ENCODE assay signal across 1 cellular context in the genomic region with DNA sequence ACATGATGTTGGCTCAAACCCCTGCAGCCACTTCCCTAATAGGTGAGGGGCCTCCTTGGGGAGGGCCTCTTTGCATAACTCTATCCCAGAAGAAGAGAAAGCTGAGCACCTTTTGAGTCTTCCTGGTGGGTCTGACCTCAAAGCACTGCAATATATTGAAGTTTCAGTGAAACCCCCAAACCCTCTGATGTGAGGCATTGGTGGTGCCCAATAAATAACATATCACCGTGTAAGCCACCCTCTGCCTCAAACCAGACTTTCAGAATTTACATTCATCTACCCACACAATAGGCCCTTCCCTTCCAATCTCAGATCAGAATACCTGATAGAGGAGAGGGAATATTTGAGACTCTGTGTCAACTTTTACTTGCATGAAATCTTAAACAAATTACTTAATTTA.
TF ChIP-seq lines count a peak whose summit lies in the region.

No MANE protein-coding gene starts in this region.

TF ChIP-seq in IMR-90, 13 proteins besides CTCF, POLR2A, EP300 and RAD21:
- no peak for TF ChIP-seq MAFK (IDR thresholded peaks at IDR 0.05; ENCODE audit: low read depth, low read length)
- TF ChIP-seq MXI1 (IDR thresholded peaks at IDR 0.05; ENCODE audit: borderline replicate concordance, low read depth, low read length) = no peak
- TF ChIP-seq NFE2L2 (IDR thresholded peaks at IDR 0.05; ENCODE audit: low read depth, low read length) = no peak
- TF ChIP-seq CEBPB (IDR thresholded peaks at IDR 0.05; ENCODE audit: low read depth, low read length) = no peak
- TF ChIP-seq RCOR1 (IDR thresholded peaks at IDR 0.05; ENCODE audit: insufficient replicate concordance, low read length) = no peak
- TF ChIP-seq FOS (IDR thresholded peaks at IDR 0.05; ENCODE audit: low read depth, low read length) = no peak
- TF ChIP-seq CHD1 (IDR thresholded peaks at IDR 0.05; ENCODE audit: low read depth, low read length) = no peak
- no peak for TF ChIP-seq RFX5 (IDR thresholded peaks at IDR 0.05; ENCODE audit: low read depth, low read length)
- TF ChIP-seq, protein P1, sequence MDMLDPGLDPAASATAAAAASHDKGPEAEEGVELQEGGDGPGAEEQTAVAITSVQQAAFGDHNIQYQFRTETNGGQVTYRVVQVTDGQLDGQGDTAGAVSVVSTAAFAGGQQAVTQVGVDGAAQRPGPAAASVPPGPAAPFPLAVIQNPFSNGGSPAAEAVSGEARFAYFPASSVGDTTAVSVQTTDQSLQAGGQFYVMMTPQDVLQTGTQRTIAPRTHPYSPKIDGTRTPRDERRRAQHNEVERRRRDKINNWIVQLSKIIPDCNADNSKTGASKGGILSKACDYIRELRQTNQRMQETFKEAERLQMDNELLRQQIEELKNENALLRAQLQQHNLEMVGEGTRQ (IDR thresholded peaks at IDR 0.05; ENCODE audit: low read depth, low read length) = no peak
- no peak for TF ChIP-seq BHLHE40 (IDR thresholded peaks at IDR 0.05; ENCODE audit: low read depth, low read length)
TF ChIP-seq in IMR-90: peak in this region for 0.
